Comparison of ENCODE assay signal across 14 cellular contexts in genomic region chr6:145110109-145110508, GRCh38.
"Had no signal": no experiment of that assay in that cellular context is flagged by ENCODE, and none has a peak within 500 bp of the region (broad histone marks: within the 10 kb centered on the region; RNA-seq: fewer than 3 reads in every experiment).

No MANE protein-coding gene starts in this region.

- H3K4me1 ChIP-seq: breast epithelium, gastrocnemius medialis, heart right ventricle, thyroid gland, vagina had no signal

- H3K27me3 ChIP-seq: breast epithelium, gastrocnemius medialis, heart right ventricle, ovary, stomach, thyroid gland, vagina had no signal

- H3K4me3 Mint-ChIP-seq: activated CD4-positive, alpha-beta memory T cell treated with anti-CD3 and anti-CD28 coated beads, Interleukin-2, amount 10 ng/mL, durations not matched to agents 7 days and 5 days; activated T-cell treated with anti-CD3 and anti-CD28 coated beads, Interleukin-2, amount 50 U/mL, for 72 hours; mesothelial cell of epicardium; neural crest cell had no signal

- H3K9me3 ChIP-seq: breast epithelium, gastrocnemius medialis, heart right ventricle, ovary, stomach, thyroid gland, vagina had no signal

- H3K4me1 Mint-ChIP-seq: activated CD4-positive, alpha-beta memory T cell treated with anti-CD3 and anti-CD28 coated beads, Interleukin-2, amount 10 ng/mL, durations not matched to agents 7 days and 5 days had no signal

- H3K9me3 Mint-ChIP-seq: activated CD4-positive, alpha-beta memory T cell treated with anti-CD3 and anti-CD28 coated beads, Interleukin-2, amount 10 ng/mL, durations not matched to agents 7 days and 5 days; activated T-cell treated with anti-CD3 and anti-CD28 coated beads, Interleukin-2, amount 50 U/mL, for 72 hours had no signal

- DNase-seq: activated CD4-positive, alpha-beta memory T cell treated with anti-CD3 and anti-CD28 coated beads, Interleukin-2, amount 10 ng/mL, durations not matched to agents 7 days and 5 days; activated T-cell treated with anti-CD3 and anti-CD28 coated beads, Interleukin-2, amount 50 U/mL, for 72 hours; aorta; gastrocnemius medialis; heart right ventricle; ovary; stimulated activated CD4-positive, alpha-beta T cell treated with anti-CD3 and anti-CD28 coated beads, Interleukin-4, amount 100 ng/mL, for 4 hours; stomach; T-helper 9 cell; thyroid gland had no signal

- H3K4me3 ChIP-seq: breast epithelium, gastrocnemius medialis, heart right ventricle, ovary, stomach, thyroid gland, vagina had no signal

- H3K36me3 ChIP-seq: breast epithelium, gastrocnemius medialis, heart right ventricle, ovary, stomach, thyroid gland, vagina had no signal

- ATAC-seq: activated T-cell treated with anti-CD3 and anti-CD28 coated beads, Interleukin-2, amount 50 U/mL, for 72 hours; gastrocnemius medialis; heart right ventricle had no signal

- H3K27ac Mint-ChIP-seq: activated CD4-positive, alpha-beta memory T cell treated with anti-CD3 and anti-CD28 coated beads, Interleukin-2, amount 10 ng/mL, durations not matched to agents 7 days and 5 days; activated T-cell treated with anti-CD3 and anti-CD28 coated beads, Interleukin-2, amount 50 U/mL, for 72 hours; mesothelial cell of epicardium had no signal

- H3K27ac ChIP-seq: gastrocnemius medialis, heart right ventricle, ovary, thyroid gland, vagina had no signal

- H3K36me3 Mint-ChIP-seq: mesothelial cell of epicardium had no signal
